8 cellular contexts compared by ENCODE assay signal in the genomic region with DNA sequence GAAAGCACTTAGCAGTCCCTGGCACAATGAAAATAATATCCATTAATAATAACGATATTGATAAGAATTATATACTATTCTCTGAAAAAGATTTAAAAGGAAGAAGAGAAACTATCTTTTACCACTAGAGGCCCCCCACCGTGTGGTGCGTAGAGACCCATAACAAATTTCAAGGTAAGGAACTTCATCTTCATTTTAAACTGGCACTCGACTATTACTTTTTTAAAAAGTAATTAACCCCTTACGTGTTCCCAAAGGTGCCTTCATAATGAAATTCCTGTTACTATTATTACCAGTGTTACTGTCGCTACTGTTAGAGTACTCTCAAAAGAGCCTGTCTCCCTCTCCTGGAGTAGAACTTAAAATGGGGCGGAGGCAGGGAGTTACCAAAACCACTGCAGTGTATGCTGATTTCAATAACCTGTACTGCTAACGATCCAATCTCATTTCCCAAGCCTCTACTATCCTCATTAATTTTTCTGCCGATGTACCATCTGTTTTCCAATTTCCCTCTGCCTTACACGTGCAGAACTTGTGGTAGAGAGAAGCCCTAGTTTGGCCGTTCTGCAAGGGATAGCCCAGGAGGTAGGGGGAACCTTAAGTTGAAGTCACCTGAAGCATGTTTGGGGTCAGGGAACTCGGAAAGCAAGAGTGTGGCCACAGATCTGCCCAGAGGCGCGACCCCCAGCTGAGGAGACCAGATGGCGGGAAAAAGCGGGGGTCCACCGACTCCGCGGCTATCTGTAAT. TPM values are rescaled to one million over a fixed set of nuclear protein-coding genes. Genes with fewer than 3 reads are reported as not detected.
A peak's percentile ranks its signal among the peaks of the same experiment; 100 is the strongest.
DNase-seq lines count a peak whose midpoint lies in the region; ATAC-seq, FAIRE-seq and TF ChIP-seq lines count a peak whose summit lies in the region.

No MANE protein-coding gene starts in this region.

- H2AFZ ChIP-seq in GM12878 (ENCODE audit: control insufficient read depth, low read depth, low read length) = peak overlapping the region; percentile 74

- peaks cover 0 to 21% (median 0%) of the 10 kb centered on the region in 11 experiments; a peak in 7 of 22 replicates for H4K20me1 ChIP-seq in BLaER1 treated with 17β-estradiol and CSF1 and Interleukin-3, amounts not matched to agents 10 nM and 100 nM
- no peaks in the 10 kb centered on the region for H4K20me1 ChIP-seq in GM12878 (ENCODE audit: control insufficient read depth, insufficient read depth)

- H3K9ac ChIP-seq in BLaER1 treated with 17β-estradiol and CSF1 and Interleukin-3, amounts not matched to agents 10 nM and 100 nM = peak overlapping the region; percentile 64 to 92 (median 87)
- peak overlapping the region; percentile 82 for H3K9ac ChIP-seq in GM12878 (ENCODE audit: control insufficient read depth, insufficient read depth, low read length)

- DNase-seq in M059J (ENCODE audit: low read depth) = peak; percentile 18
- no peak for DNase-seq in GM12878 (ENCODE audit: low read depth, low spot score)
- DNase-seq in left kidney (ENCODE audit: low read depth, low spot score) = peak; percentile 7
- DNase-seq in upper lobe of right lung = no peak
- DNase-seq in kidney tubule cell (ENCODE audit: low spot score) = no peak

- H3K36me3 ChIP-seq in BLaER1 treated with 17β-estradiol and CSF1 and Interleukin-3, amounts not matched to agents 10 nM and 100 nM = 0 out of 22 replicates have a peak, but pooled peaks cover 0 to 5% (median 0%) of the 10 kb centered on the region in 11 experiments
- no peaks in the 10 kb centered on the region for H3K36me3 ChIP-seq in GM12878 (ENCODE audit: control insufficient read depth in 2 of 2, insufficient read depth in 2 of 2, low read length in 1 of 2)
- H3K36me3 ChIP-seq in upper lobe of right lung = no peaks in the 10 kb centered on the region

- TF ChIP-seq CTCF in GM12878 (IDR thresholded peaks at IDR 0.05 in 2 of 3, conservative IDR thresholded peaks at IDR 0.05 in 1 of 3; ENCODE audit: control insufficient read depth in 2 of 3, extremely low read depth in 1 of 3, insufficient read depth in 1 of 3, low read depth in 3 of 3, low read length in 3 of 3) (peak; percentile 23 to 30 (median 23); a peak in 4 of 6 replicates), upper lobe of right lung (IDR thresholded peaks at IDR 0.05) (peak; percentile 23)

- in situ Hi-C loops in GM12878 (cut with MboI) = no loop called here

- H3K4me2 ChIP-seq in BLaER1 treated with 17β-estradiol and CSF1 and Interleukin-3, amounts not matched to agents 10 nM and 100 nM = peak overlapping the region; percentile 70 to 92 (median 80)
- peak overlapping the region; percentile 75 for H3K4me2 ChIP-seq in GM12878 (ENCODE audit: control insufficient read depth, insufficient read depth)

- TF ChIP-seq POLR2A in GM12878 (IDR thresholded peaks at IDR 0.05; ENCODE audit: low read depth, low read length) = no peak

- intact Hi-C loops in GM12878 (cut with micrococcal nuclease; ENCODE audit: unreplicated experiment) = loop anchor here (2.0 to 5.0 kb wide), 2 partner anchors 190 to 195 kb away; no protein-coding TSS in a partner anchor
- intact Hi-C loops in upper lobe of right lung (cut with DNase I) = no loop called here

- TF ChIP-seq EP300 in GM12878 (IDR thresholded peaks at IDR 0.05; ENCODE audit: borderline replicate concordance in 1 of 2, control insufficient read depth in 1 of 2, low read depth in 2 of 2, low read length in 2 of 2) = no peak

- FAIRE-seq in GM12878 (lab: Jason Lieb, UNC) = no peak

- 36% methylated on average over 17 of the region's 19 CpGs for whole genome bisulfite sequencing in GM12878 (ENCODE audit: insufficient coverage, insufficient replicate concordance, low lambda C conversion rate, missing lambda C conversion rate)

- H3K27me3 ChIP-seq in BLaER1 treated with 17β-estradiol and CSF1 and Interleukin-3, amounts not matched to agents 10 nM and 100 nM = peaks cover 90 to 100% (median 97%) of the 10 kb centered on the region in 11 experiments
- H3K27me3 ChIP-seq in GM12878 (replicated peaks in 1 of 2; ENCODE audit: control insufficient read depth in 2 of 2, insufficient read depth in 2 of 2, low read length in 1 of 2) = no peaks in the 10 kb centered on the region
- H3K27me3 ChIP-seq in upper lobe of right lung = no peaks in the 10 kb centered on the region

- peaks cover 0 to 19% (median 10%) of the 10 kb centered on the region in 11 experiments; a peak in 12 of 22 replicates for H3K9me3 ChIP-seq in BLaER1 treated with 17β-estradiol and CSF1 and Interleukin-3, amounts not matched to agents 10 nM and 100 nM (replicated peaks in 1 of 11)
- H3K9me3 ChIP-seq in GM12878 (replicated peaks; ENCODE audit: control insufficient read depth, insufficient read depth, low read length) = no peaks in the 10 kb centered on the region
- H3K9me3 ChIP-seq in upper lobe of right lung = no peaks in the 10 kb centered on the region

- peak; percentile 52 for TF ChIP-seq RAD21 in GM12878 (IDR thresholded peaks at IDR 0.05; ENCODE audit: insufficient read depth, low read depth, low read length)

- H3K27ac ChIP-seq in BLaER1 treated with 17β-estradiol and CSF1 and Interleukin-3, amounts not matched to agents 10 nM and 100 nM = peak overlapping the region in 10 of 11 experiments; percentile 76 to 90 (median 88); a peak in 19 of 22 replicates
- H3K27ac ChIP-seq in GM12878 (ENCODE audit: control insufficient read depth, insufficient read depth) = peak overlapping the region; percentile 57
- no peak overlapping the region for H3K27ac ChIP-seq in upper lobe of right lung

- POLR2A ChIA-PET in GM12878 (lab: Charles Lee) = interaction anchor here (0.6 to 1.6 kb wide), 5 partner anchors 11 to 181 kb away, joined by 3 to 5 read pairs (median 4); no protein-coding TSS in a partner anchor

- TSS peak; percentile 68 for BruUV-seq in GM12878 (replicated peaks; lab: Mats Ljungman, UMichigan)

- peak; percentile 18 for ATAC-seq in GM19351 (IDR thresholded peaks at IDR 0.05; ENCODE audit: unreplicated experiment)
- peak; percentile 17 for ATAC-seq in GM12878
- no peak for ATAC-seq in upper lobe of right lung
- ATAC-seq in activated CD4-positive, CD25-positive, alpha-beta regulatory T cell treated with anti-CD3 and anti-CD28 coated beads, Interleukin-2, amount 50 U/mL, for 24 hours = no peak

- H3K79me2 ChIP-seq in GM12878 (ENCODE audit: control insufficient read depth, insufficient read depth, low read length) = peaks cover 42% of the 10 kb centered on the region

- RAD21 ChIA-PET in GM12878 (lab: Charles Lee; ENCODE audit: unreplicated experiment) = interaction anchor here (0.6 to 1.5 kb wide), 3 partner anchors 49 to 198 kb away, joined by 3 to 4 read pairs (median 3); no protein-coding TSS in a partner anchor

- SMC1A ChIA-PET in GM12878 (lab: Charles Lee; ENCODE audit: uncharacterized antibody, unreplicated experiment) = interaction anchor here (1.1 to 2.2 kb wide), 5 partner anchors 34 to 198 kb away, joined by 3 to 9 read pairs (median 5); partner anchors contain the start of gene RAP2C

- CTCF ChIA-PET in GM12878 (lab: Yijun Ruan, JAX) = interaction anchor here (1.0 to 2.6 kb wide), 8 partner anchors 35 to 197 kb away, joined by 3 to 14 read pairs (median 4); partner anchors contain the start of gene RAP2C

- H3K4me3 ChIP-seq in BLaER1 treated with 17β-estradiol and CSF1 and Interleukin-3, amounts not matched to agents 10 nM and 100 nM = peak overlapping the region; percentile 74 to 93 (median 80)
- peak overlapping the region; percentile 71 for H3K4me3 ChIP-seq in GM12878
- peak overlapping the region; percentile 57 for H3K4me3 ChIP-seq in upper lobe of right lung

- H3K4me1 ChIP-seq in BLaER1 treated with 17β-estradiol and CSF1 and Interleukin-3, amounts not matched to agents 10 nM and 100 nM = peaks cover 6 to 31% (median 14%) of the 10 kb centered on the region in 10 experiments
- H3K4me1 ChIP-seq in GM12878 (ENCODE audit: control insufficient read depth, insufficient read depth, low read length) (no peaks in the 10 kb centered on the region), upper lobe of right lung (no peaks in the 10 kb centered on the region)

TF ChIP-seq in GM12878, 131 proteins besides CTCF, POLR2A, EP300 and RAD21 (continues in another document):
- TF ChIP-seq RB1 (IDR thresholded peaks at IDR 0.05; ENCODE audit: borderline replicate concordance) = 0 out of 2 replicates have a peak, but pooled peaks have one; percentile 43
- peak; percentile 37; the same call in 1 of the 2 replicates for TF ChIP-seq MXI1 (IDR thresholded peaks at IDR 0.05; ENCODE audit: low read depth, low read length)
- TF ChIP-seq, protein P1, sequence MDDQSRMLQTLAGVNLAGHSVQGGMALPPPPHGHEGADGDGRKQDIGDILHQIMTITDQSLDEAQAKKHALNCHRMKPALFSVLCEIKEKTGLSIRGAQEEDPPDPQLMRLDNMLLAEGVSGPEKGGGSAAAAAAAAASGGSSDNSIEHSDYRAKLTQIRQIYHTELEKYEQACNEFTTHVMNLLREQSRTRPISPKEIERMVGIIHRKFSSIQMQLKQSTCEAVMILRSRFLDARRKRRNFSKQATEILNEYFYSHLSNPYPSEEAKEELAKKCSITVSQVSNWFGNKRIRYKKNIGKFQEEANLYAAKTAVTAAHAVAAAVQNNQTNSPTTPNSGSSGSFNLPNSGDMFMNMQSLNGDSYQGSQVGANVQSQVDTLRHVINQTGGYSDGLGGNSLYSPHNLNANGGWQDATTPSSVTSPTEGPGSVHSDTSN (IDR thresholded peaks at IDR 0.05; ENCODE audit: insufficient replicate concordance, low read depth, low read length) = no peak
- no peak for TF ChIP-seq RUNX3 (IDR thresholded peaks at IDR 0.05; ENCODE audit: low read length)

RNA-seq across cellular contexts. Expression of gene STK26, which starts 0.8 kb away (rescaled TPM):
- total RNA-seq in M059J (2014; rRNA removed; shearing (Covaris generic)) = 21.3 and 25.0 TPM in 2 replicates
- 31.9 and 34.4 TPM in 2 replicates for total RNA-seq in GM12878 (2013; cell fraction: nucleolus; rRNA removed)
- 57.0 and 75.4 TPM in 2 replicates for total RNA-seq in GM12878 (2014; rRNA removed)
- total RNA-seq in GM12878 (2014; rRNA removed; fragmentation: Illumina TruSeq; extraction: Trizol) = 76.9 and 78.6 TPM in 2 replicates
- 53.0 and 56.9 TPM in 2 replicates for total RNA-seq in GM12878 (2021)
- 18.8 TPM for polyA plus RNA-seq in GM12878 (2011; ENCODE audit: low read depth)
- polyA plus RNA-seq in GM12878 (2011; rRNA removed) = 60.8 and 97.1 TPM in 2 replicates
- polyA plus RNA-seq in GM12878 (2011; cell fraction: cytosol; rRNA removed) = 16.4 and 16.9 TPM in 2 replicates
- polyA plus RNA-seq in GM12878 (2011; cell fraction: nucleus; rRNA removed) = 29.4 and 31.0 TPM in 2 replicates
- polyA plus RNA-seq in GM12878 (2012) = 35.1 and 41.6 TPM in 2 replicates
- polyA plus RNA-seq in GM12878 (2014; fragmentation: Illumina TruSeq; extraction: Trizol) = 70.5 and 98.6 TPM in 2 replicates
- polyA plus RNA-seq in GM12878 (2014; fragmentation: Nextera tagmentation; extraction: Ambion mirVana) = 10 to 100 TPM; 30.4 to 34.9 TPM
- polyA plus RNA-seq in GM12878 (2014; rRNA removed) = 35.4 and 40.2 TPM in 2 replicates
- 10 to 100 TPM; 60.7 to 67.0 TPM for polyA plus RNA-seq in GM12878 (2016; fragmentation: Nextera tagmentation; extraction: Ambion mirVana)
- 24.9 and 29.9 TPM in 2 replicates for polyA minus RNA-seq in GM12878 (2011; rRNA and poly(A)+ RNA removed)
- 19.5 and 20.8 TPM in 2 replicates for polyA minus RNA-seq in GM12878 (2011; cell fraction: cytosol; rRNA and poly(A)+ RNA removed)
- 8.2 and 10.0 TPM in 2 replicates for polyA minus RNA-seq in GM12878 (2011; cell fraction: nucleus; rRNA and poly(A)+ RNA removed)
- total RNA-seq in upper lobe of right lung = 12.2 TPM

Comparison
In these comparisons a context has a peak if more than half of its experiments do, and no peak if none do; other contexts are left out.
1. ATAC-seq: peak in GM19351 (single experiment) and GM12878 (single experiment); none in upper lobe of right lung (single experiment) and activated CD4-positive, CD25-positive, alpha-beta regulatory T cell treated with anti-CD3 and anti-CD28 coated beads, Interleukin-2, amount 50 U/mL, for 24 hours (0 of 2).
2. DNase-seq: peak in M059J (single experiment) and left kidney (single experiment); none in GM12878 (single experiment), upper lobe of right lung (single experiment) and kidney tubule cell (single experiment).
3. Peak in every context shown above with its lines, with median percentiles within 50 percentile points of each other: H3K4me3 ChIP-seq.